In genomic region chr9:112537561-112537960, GRCh38 we compare ENCODE assay signal across 40 cellular contexts.
"Had no signal": no experiment of that assay in that cellular context is flagged by ENCODE, and none has a peak within 500 bp of the region (broad histone marks: within the 10 kb centered on the region; RNA-seq: fewer than 3 reads in every experiment).

No MANE protein-coding gene starts in this region.

- H3K27me3 Mint-ChIP-seq: activated naive CD4-positive, alpha-beta T cell treated with anti-CD3 and anti-CD28 coated beads, Interleukin-2, amount 10 ng/mL, durations not matched to agents 7 days and 5 days; activated naive CD4-positive, alpha-beta T cell treated with anti-CD3 and anti-CD28 coated beads, Interleukin-2, amount 50 U/mL, for 24 hours; activated naive CD8-positive, alpha-beta T cell; activated naive CD8-positive, alpha-beta T cell treated with anti-CD3 and anti-CD28 coated beads for 36 hours; activated naive CD8-positive, alpha-beta T cell treated with anti-CD3 and anti-CD28 coated beads, Interleukin-2, amount 10 ng/mL, durations not matched to agents 7 days and 5 days; activated naive CD8-positive, alpha-beta T cell treated with anti-CD3 and anti-CD28 coated beads, Interleukin-2, amount 50 U/mL, for 24 hours; activated T-cell treated with anti-CD3 and anti-CD28 coated beads, Interleukin-2, amount 50 U/mL, for 24 hours; activated T-helper 17 cell treated with anti-CD3 and anti-CD28 coated beads, Interleukin-2, amount 50 U/mL, for 72 hours; brain; central memory CD8-positive, alpha-beta T cell had no signal

- H3K4me1 ChIP-seq: ascending aorta, breast epithelium had no signal

- H3K27ac Mint-ChIP-seq: activated naive CD4-positive, alpha-beta T cell treated with anti-CD3 and anti-CD28 coated beads for 36 hours; activated naive CD4-positive, alpha-beta T cell treated with anti-CD3 and anti-CD28 coated beads, Interleukin-2, amount 10 ng/mL, durations not matched to agents 7 days and 5 days; activated naive CD4-positive, alpha-beta T cell treated with anti-CD3 and anti-CD28 coated beads, Interleukin-2, amount 50 U/mL, for 24 hours; activated naive CD4-positive, alpha-beta T cell treated with anti-CD3 and anti-CD28 coated beads, Interleukin-2, amount 50 U/mL, for 72 hours; activated naive CD8-positive, alpha-beta T cell; activated naive CD8-positive, alpha-beta T cell treated with anti-CD3 and anti-CD28 coated beads for 36 hours; activated naive CD8-positive, alpha-beta T cell treated with anti-CD3 and anti-CD28 coated beads, Interleukin-2, amount 10 ng/mL, durations not matched to agents 7 days and 5 days; activated naive CD8-positive, alpha-beta T cell treated with anti-CD3 and anti-CD28 coated beads, Interleukin-2, amount 50 U/mL, for 24 hours; activated T-cell treated with anti-CD3 and anti-CD28 coated beads, Interleukin-2, amount 50 U/mL, for 24 hours; activated T-cell treated with anti-CD3 and anti-CD28 coated beads, Interleukin-2, amount 50 U/mL, for 72 hours; activated T-helper 1 cell treated with anti-CD3 and anti-CD28 coated beads, Interleukin-12 subunit alpha, Interleukin-12 subunit beta, Interleukin-2, Interleukin-4 antibody, amounts not matched to agents 30 ng/mL and 10 ng/mL and 1 ng/mL, durations not matched to agents 14 hours and 24 hours and 36 hours; activated T-helper 17 cell treated with anti-CD3 and anti-CD28 coated beads, Interleukin-2, amount 50 U/mL, for 72 hours; activated T-helper 2 cell treated with anti-CD3 and anti-CD28 coated beads, Interferon-gamma antibody, Interleukin-2, Interleukin-4, amounts not matched to agents 10 μg/mL and 5 μg/mL and 100 μg/mL, durations not matched to agents 14 hours and 24 hours and 36 hours; brain had no signal

- H3K4me3 Mint-ChIP-seq: activated naive CD4-positive, alpha-beta T cell treated with anti-CD3 and anti-CD28 coated beads for 36 hours; activated naive CD4-positive, alpha-beta T cell treated with anti-CD3 and anti-CD28 coated beads, Interleukin-2, amount 10 ng/mL, durations not matched to agents 7 days and 5 days; activated naive CD4-positive, alpha-beta T cell treated with anti-CD3 and anti-CD28 coated beads, Interleukin-2, amount 50 U/mL, for 24 hours; activated naive CD8-positive, alpha-beta T cell; activated naive CD8-positive, alpha-beta T cell treated with anti-CD3 and anti-CD28 coated beads for 36 hours; activated naive CD8-positive, alpha-beta T cell treated with anti-CD3 and anti-CD28 coated beads, Interleukin-2, amount 10 ng/mL, durations not matched to agents 7 days and 5 days; activated naive CD8-positive, alpha-beta T cell treated with anti-CD3 and anti-CD28 coated beads, Interleukin-2, amount 50 U/mL, for 24 hours; activated T-cell treated with anti-CD3 and anti-CD28 coated beads, Interleukin-2, amount 50 U/mL, for 24 hours; activated T-cell treated with anti-CD3 and anti-CD28 coated beads, Interleukin-2, amount 50 U/mL, for 4 hours; activated T-cell treated with anti-CD3 and anti-CD28 coated beads, Interleukin-2, amount 50 U/mL, for 72 hours; activated T-helper 1 cell treated with anti-CD3 and anti-CD28 coated beads, Interleukin-12 subunit alpha, Interleukin-12 subunit beta, Interleukin-2, Interleukin-4 antibody, amounts not matched to agents 30 ng/mL and 10 ng/mL and 1 ng/mL, durations not matched to agents 14 hours and 24 hours and 36 hours; activated T-helper 17 cell treated with anti-CD3 and anti-CD28 coated beads, Interleukin-2, amount 50 U/mL, for 72 hours; brain; central memory CD8-positive, alpha-beta T cell had no signal

- H3K27me3 ChIP-seq: adrenal gland, ascending aorta, body of pancreas, brain microvascular endothelial cell, breast epithelium, cardiac muscle cell had no signal

- FAIRE-seq: astrocyte, bronchial epithelial cell had no signal

- H3K4me1 Mint-ChIP-seq: activated naive CD4-positive, alpha-beta T cell treated with anti-CD3 and anti-CD28 coated beads, Interleukin-2, amount 10 ng/mL, durations not matched to agents 7 days and 5 days; central memory CD8-positive, alpha-beta T cell had no signal

- ATAC-seq: activated naive CD4-positive, alpha-beta T cell treated with anti-CD3 and anti-CD28 coated beads, Interleukin-2, amount 50 U/mL, for 72 hours; activated naive CD8-positive, alpha-beta T cell treated with anti-CD3 and anti-CD28 coated beads, Interleukin-2, amount 50 U/mL, for 24 hours; activated T-cell treated with anti-CD3 and anti-CD28 coated beads, Interleukin-2, amount 50 U/mL, for 4 hours; activated T-cell treated with anti-CD3 and anti-CD28 coated beads, Interleukin-2, amount 50 U/mL, for 72 hours; activated T-helper 17 cell treated with anti-CD3 and anti-CD28 coated beads, Interleukin-2, amount 50 U/mL, for 72 hours; body of pancreas had no signal

- H3K27ac ChIP-seq: adrenal gland, ascending aorta, body of pancreas, brain microvascular endothelial cell, breast epithelium, cardiac muscle cell had no signal

- H3K36me3 Mint-ChIP-seq: activated naive CD4-positive, alpha-beta T cell treated with anti-CD3 and anti-CD28 coated beads, Interleukin-2, amount 10 ng/mL, durations not matched to agents 7 days and 5 days had no signal

- H3K36me3 ChIP-seq: adrenal gland, ascending aorta, brain microvascular endothelial cell, breast epithelium had no signal

- DNase-seq: activated effector memory CD4-positive, alpha-beta T cell treated with anti-CD3 and anti-CD28 coated beads, Interleukin-2, amount 50 U/mL, for 16 hours; activated effector memory CD4-positive, alpha-beta T cell treated with Interleukin-2 at 50 U/mL for 16 hours; activated gamma-delta T cell; activated gamma-delta T cell treated with Interleukin-2 at 50 U/mL for 16 hours; activated naive CD4-positive, alpha-beta T cell; activated naive CD4-positive, alpha-beta T cell treated with anti-CD3 and anti-CD28 coated beads for 36 hours; activated naive CD4-positive, alpha-beta T cell treated with anti-CD3 and anti-CD28 coated beads, Interleukin-2, amount 10 ng/mL, durations not matched to agents 7 days and 5 days; activated naive CD4-positive, alpha-beta T cell treated with anti-CD3 and anti-CD28 coated beads, Interleukin-2, amount 50 U/mL, for 16 hours; activated naive CD4-positive, alpha-beta T cell treated with Interleukin-2 at 50 U/mL for 16 hours; activated naive CD8-positive, alpha-beta T cell treated with anti-CD3 and anti-CD28 coated beads for 36 hours; activated naive CD8-positive, alpha-beta T cell treated with anti-CD3 and anti-CD28 coated beads, Interleukin-2, amount 10 ng/mL, durations not matched to agents 7 days and 5 days; activated naive CD8-positive, alpha-beta T cell treated with anti-CD3 and anti-CD28 coated beads, Interleukin-2, amount 50 U/mL, for 24 hours; activated T-cell treated with anti-CD3 and anti-CD28 coated beads, Interleukin-2, amount 50 U/mL, for 1 hour; activated T-cell treated with anti-CD3 and anti-CD28 coated beads, Interleukin-2, amount 50 U/mL, for 24 hours; activated T-cell treated with anti-CD3 and anti-CD28 coated beads, Interleukin-2, amount 50 U/mL, for 4 hours; activated T-cell treated with anti-CD3 and anti-CD28 coated beads, Interleukin-2, amount 50 U/mL, for 48 hours; activated T-cell treated with anti-CD3 and anti-CD28 coated beads, Interleukin-2, amount 50 U/mL, for 72 hours; adrenal gland; amniotic stem cell; amygdala; anterior cingulate cortex; aorta; body of pancreas; brain microvascular endothelial cell; caudate nucleus; central memory CD4-positive, alpha-beta T cell; cerebellar nuclear complex had no signal

- H3K9me3 Mint-ChIP-seq: activated naive CD4-positive, alpha-beta T cell treated with anti-CD3 and anti-CD28 coated beads for 36 hours; activated naive CD4-positive, alpha-beta T cell treated with anti-CD3 and anti-CD28 coated beads, Interleukin-2, amount 50 U/mL, for 24 hours; activated naive CD8-positive, alpha-beta T cell treated with anti-CD3 and anti-CD28 coated beads for 36 hours; activated T-cell treated with anti-CD3 and anti-CD28 coated beads, Interleukin-2, amount 50 U/mL, for 24 hours; activated T-cell treated with anti-CD3 and anti-CD28 coated beads, Interleukin-2, amount 50 U/mL, for 4 hours; activated T-helper 1 cell treated with anti-CD3 and anti-CD28 coated beads, Interleukin-12 subunit alpha, Interleukin-12 subunit beta, Interleukin-2, Interleukin-4 antibody, amounts not matched to agents 30 ng/mL and 10 ng/mL and 1 ng/mL, durations not matched to agents 14 hours and 24 hours and 36 hours; activated T-helper 17 cell treated with anti-CD3 and anti-CD28 coated beads, Interleukin-2, amount 50 U/mL, for 72 hours; activated T-helper 2 cell treated with anti-CD3 and anti-CD28 coated beads, Interferon-gamma antibody, Interleukin-2, Interleukin-4, amounts not matched to agents 10 μg/mL and 5 μg/mL and 100 μg/mL, durations not matched to agents 14 hours and 24 hours and 36 hours; central memory CD8-positive, alpha-beta T cell had no signal

- H3K4me3 ChIP-seq: adrenal gland, ascending aorta, body of pancreas, breast epithelium, cardiac muscle cell had no signal

- H3K9me3 ChIP-seq: adrenal gland, ascending aorta, body of pancreas, breast epithelium had no signal
